8 cellular contexts compared by ENCODE assay signal in the genomic region with DNA sequence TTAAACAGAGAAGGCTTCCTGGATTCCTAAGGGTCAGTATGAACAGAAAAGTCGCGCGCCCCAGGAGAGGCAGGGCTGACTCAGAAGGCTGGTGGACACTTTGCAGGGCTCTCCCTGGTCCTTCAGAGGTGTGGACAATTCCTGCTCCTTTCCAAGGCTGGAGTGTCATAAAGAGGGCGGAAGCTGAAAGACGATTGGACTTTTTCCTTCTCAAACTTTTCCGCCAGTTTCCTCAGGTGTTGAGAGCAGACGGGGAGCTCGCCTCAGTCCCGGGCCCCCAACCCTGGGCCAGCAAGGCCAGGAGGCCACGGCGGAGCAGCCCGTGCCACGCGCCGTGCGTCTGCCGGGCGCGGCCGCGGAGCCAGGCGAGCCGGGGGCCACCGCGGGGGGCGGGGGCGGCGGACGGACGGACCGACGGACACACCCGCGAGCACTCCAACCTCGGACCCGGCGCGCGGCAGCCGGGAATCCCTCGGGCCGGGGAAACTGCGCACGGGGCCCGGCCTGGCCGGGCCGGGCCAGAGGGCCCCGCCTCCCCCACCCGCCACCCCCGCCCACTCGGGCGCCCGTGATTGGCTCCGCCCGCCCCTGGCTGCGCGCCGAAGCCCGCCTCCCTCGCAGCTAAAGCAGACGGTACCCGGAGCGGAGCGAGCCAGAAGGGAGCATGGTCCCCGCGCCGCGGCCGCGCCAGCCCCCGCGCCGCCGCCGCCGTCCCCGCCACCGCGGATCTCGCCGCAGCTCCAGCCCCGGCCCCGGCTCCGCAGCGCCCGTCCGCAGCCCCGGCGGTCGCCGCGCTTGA. TPM values are rescaled to one million over a fixed set of nuclear protein-coding genes. Genes with fewer than 3 reads are reported as not detected.
DNase-seq lines count a peak whose midpoint lies in the region; ATAC-seq and TF ChIP-seq lines count a peak whose summit lies in the region.

KLHL29 (plus strand) TSS at position 629 of the 799 bp plus-strand sequence. CDS start 177,018 bp downstream, outside the sequence.

- H3K4me1 ChIP-seq in GM23338 (ENCODE audit: insufficient read depth) = peaks cover 14% of the 10 kb centered on the region; the same call in 1 of the 2 replicates
- peaks cover 16% of the 10 kb centered on the region for H3K4me1 ChIP-seq in Loucy (ENCODE audit: insufficient read depth, low read length, poor library complexity, severe bottlenecking)
- no peaks in the 10 kb centered on the region for H3K4me1 ChIP-seq in breast epithelium

- H3K4me3 Mint-ChIP-seq in GM23338 (peak within 1 kb of the TSS; percentile 79), immature natural killer cell (peak within 1 kb of the TSS; percentile 79 to 84 (median 83))

- H3K36me3 Mint-ChIP-seq in GM23338 (ENCODE audit: low read depth) = no peaks in the 10 kb centered on the region; the same call in 2 of the 3 replicates
- H3K36me3 Mint-ChIP-seq in immature natural killer cell = no peaks in the 10 kb centered on the region

- H3K4me3 ChIP-seq in GM23338 (peak within 1 kb of the TSS; percentile 71), Loucy (ENCODE audit: low read length, poor library complexity, severe bottlenecking) (peak within 1 kb of the TSS; percentile 57), WERI-Rb-1 (ENCODE audit: low read depth, low read length) (peak within 1 kb of the TSS; percentile 65), breast epithelium (peak within 1 kb of the TSS; percentile 73 to 74 (median 73))

- H3K4me2 ChIP-seq in GM23338 = peak within 1 kb of the TSS; percentile 97
- H3K4me2 ChIP-seq in Loucy (ENCODE audit: low read depth, low read length, poor library complexity, severe bottlenecking) = peak within 1 kb of the TSS; percentile 36

- H3K9me3 ChIP-seq in Loucy (ENCODE audit: insufficient read depth, low read depth, low read length) (no peaks in the 10 kb centered on the region), WERI-Rb-1 (ENCODE audit: severe bottlenecking) (no peaks in the 10 kb centered on the region), breast epithelium (no peaks in the 10 kb centered on the region)

- TF ChIP-seq POLR2A in breast epithelium (IDR thresholded peaks at IDR 0.05) = no peak

- no peaks in the 10 kb centered on the region for H3K36me3 ChIP-seq in GM23338 (ENCODE audit: insufficient read depth)
- H3K36me3 ChIP-seq in Loucy (ENCODE audit: insufficient read depth, low read length) = no peaks in the 10 kb centered on the region
- H3K36me3 ChIP-seq in WERI-Rb-1 = no peaks in the 10 kb centered on the region
- H3K36me3 ChIP-seq in breast epithelium = no peaks in the 10 kb centered on the region

- H3K27me3 Mint-ChIP-seq in GM23338 (ENCODE audit: insufficient read depth, low read depth, poor library complexity) (peaks cover 48% of the 10 kb centered on the region), immature natural killer cell (ENCODE audit: low read depth in 3 of 3) (peaks cover 15 to 31% (median 19%) of the 10 kb centered on the region in 3 donors)

- H2AFZ ChIP-seq in GM23338 (peak within 1 kb of the TSS; percentile 76; the same call in 1 of the 2 replicates), Loucy (ENCODE audit: low read length) (no peak within 1 kb of the TSS)

- H3F3A ChIP-seq in GM23338 (replicated peaks; ENCODE audit: low read depth) (no peaks in the 10 kb centered on the region), Loucy (ENCODE audit: low read depth) (no peaks in the 10 kb centered on the region)

- H4K20me1 ChIP-seq in GM23338 (replicated peaks; ENCODE audit: insufficient read depth) = peaks cover 10% of the 10 kb centered on the region
- no peaks in the 10 kb centered on the region for H4K20me1 ChIP-seq in Loucy (ENCODE audit: insufficient read depth, low read length, poor library complexity, severe bottlenecking)

- no peak within 1 kb of the TSS for H3K9ac ChIP-seq in Loucy (ENCODE audit: low read depth, low read length, poor library complexity, severe bottlenecking)

- no peaks in the 10 kb centered on the region for H3K9me2 ChIP-seq in GM23338 (ENCODE audit: insufficient read depth)
- H3K9me2 ChIP-seq in Loucy (replicated peaks; ENCODE audit: low read depth, low read length) = no peaks in the 10 kb centered on the region

- peak; percentile 25 for ATAC-seq in GM23338

- H3K27me3 ChIP-seq in GM23338 (ENCODE audit: insufficient read depth) (peaks cover 75% of the 10 kb centered on the region), Loucy (ENCODE audit: insufficient read depth, low read length, poor library complexity, severe bottlenecking) (no peaks in the 10 kb centered on the region), WERI-Rb-1 (ENCODE audit: insufficient read depth, low read depth, severe bottlenecking) (no peaks in the 10 kb centered on the region), breast epithelium (peaks cover 4 to 13% of the 10 kb centered on the region in 2 donors)

- H3K27ac Mint-ChIP-seq in GM23338 = no peak within 1 kb of the TSS
- no peak within 1 kb of the TSS for H3K27ac Mint-ChIP-seq in immature natural killer cell

- DNase-seq in GM10266 (ENCODE audit: extremely low spot score) (peak; percentile 97), GM23338 (ENCODE audit: low spot score) (peak; percentile 71), WERI-Rb-1 (peak; percentile 89), breast epithelium (ENCODE audit: low spot score in 2 of 2) (peak; percentile 75 to 77), immature natural killer cell (peak; percentile 21 to 35 (median 33)), SKM-1 (lab: John Stamatoyannopoulos, UW; ENCODE audit: unreplicated experiment) (no peak)
- DNase-seq in stimulated activated CD4-positive, alpha-beta T cell treated with anti-CD3 and anti-CD28 coated beads, Interleukin-12 subunit alpha, Interleukin-12 subunit beta, amount 100 ng/mL, for 24 hours (ENCODE audit: low read depth in 2 of 2) = peak; percentile 59 to 71

- TF ChIP-seq CTCF in GM10266 (IDR thresholded peaks at IDR 0.05; ENCODE audit: control insufficient read depth, insufficient read depth, low read depth, missing control alignments) = no peak
- TF ChIP-seq CTCF in GM23338 (conservative IDR thresholded peaks at IDR 0.05; ENCODE audit: low read depth in 2 of 2) = no peak
- no peak for TF ChIP-seq CTCF in Loucy (conservative IDR thresholded peaks at IDR 0.05; ENCODE audit: low read length)
- TF ChIP-seq CTCF in WERI-Rb-1 (IDR thresholded peaks at IDR 0.05; ENCODE audit: low read depth, low read length) = no peak
- no peak for TF ChIP-seq CTCF in breast epithelium (IDR thresholded peaks at IDR 0.05)

- intact Hi-C loops in breast epithelium (cut with DNase I; ENCODE audit: low total_unique reads) = no loop called here

- H3K4me1 Mint-ChIP-seq in GM23338 = peaks cover 24% of the 10 kb centered on the region
- peaks cover 20 to 35% of the 10 kb centered on the region in 2 donors for H3K4me1 Mint-ChIP-seq in immature natural killer cell

- no peak within 1 kb of the TSS for H3K27ac ChIP-seq in GM23338 (ENCODE audit: low read depth)
- H3K27ac ChIP-seq in WERI-Rb-1 = no peak within 1 kb of the TSS
- peak within 1 kb of the TSS; percentile 76 to 79 for H3K27ac ChIP-seq in breast epithelium

- H3K79me2 ChIP-seq in GM23338 (replicated peaks; ENCODE audit: insufficient read depth) (no peaks in the 10 kb centered on the region), Loucy (ENCODE audit: insufficient read depth, low read length) (no peaks in the 10 kb centered on the region)

- no peaks in the 10 kb centered on the region for H3K9me3 Mint-ChIP-seq in GM23338
- H3K9me3 Mint-ChIP-seq in immature natural killer cell = peaks cover 0 to 2% (median 0%) of the 10 kb centered on the region in 6 donors

RNA-seq across cellular contexts. Expression of gene KLHL29, which starts in this region (rescaled TPM):
- total RNA-seq in GM23338 (2014; rRNA removed; shearing (Covaris generic)) = 5.7 and 6.5 TPM in 2 replicates
- polyA plus RNA-seq in GM23338 (2016; fragmentation: Nextera tagmentation; extraction: Ambion mirVana) (1.5 and 1.9 TPM in 2 replicates), immature natural killer cell (under 1 TPM in 2 of 3 donors, not detected in 1; 0.02 to 0.41 TPM)
- total RNA-seq in breast epithelium = 10 to 100 TPM in 2 of 3 donors, 1 to 10 TPM in 1; 4.5 to 20.9 (median 14.7) TPM

Comparison
In these comparisons a context has a peak if more than half of its experiments do, and no peak if none do; other contexts are left out.
1. Peak in DNase-seq in immature natural killer cell; RNA of the gene not detected or under 1 TPM.
2. H3K27ac ChIP-seq: peak in breast epithelium (2 of 2); none in GM23338 (single experiment) and WERI-Rb-1 (single experiment).
3. Peak in every context shown above with its lines, with median percentiles within 50 percentile points of each other: H3K4me3 ChIP-seq.